In the genomic region with DNA sequence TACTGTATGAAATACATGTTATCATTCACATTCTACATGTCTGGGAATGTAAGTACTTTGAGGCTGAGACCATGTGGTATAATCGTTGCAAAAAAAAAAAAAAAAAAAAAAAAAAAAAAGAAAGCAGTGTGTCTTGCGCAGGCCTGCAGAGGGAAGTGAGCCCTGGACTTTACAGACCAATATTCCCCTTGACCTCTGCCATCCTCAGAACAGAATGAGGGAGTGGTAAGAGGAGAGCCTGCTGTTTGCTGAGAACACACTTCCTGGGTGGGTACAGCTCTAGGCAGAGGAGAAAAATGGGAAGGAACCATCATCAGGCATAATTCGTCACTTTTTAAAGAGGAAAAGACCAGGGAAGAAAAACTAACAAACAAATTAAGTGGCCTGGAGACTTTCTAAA, we compare ENCODE assay signal across 22 cellular contexts. TPM values are rescaled to one million over a fixed set of nuclear protein-coding genes. Genes with fewer than 3 reads are reported as not detected.
DNase-seq lines count a peak whose midpoint lies in the region; ATAC-seq and TF ChIP-seq lines count a peak whose summit lies in the region.
"Had no signal": no experiment of that assay in that cellular context is flagged by ENCODE, and none has a peak within 500 bp of the region (broad histone marks: within the 10 kb centered on the region; RNA-seq: fewer than 3 reads in every experiment).

No MANE protein-coding gene starts in this region.

- H3K9me3 Mint-ChIP-seq in naive thymus-derived CD4-positive, alpha-beta T cell: peaks cover 0 to 2% (median 0%) of the 10 kb centered on the region in 11 donors
- H3K9me3 Mint-ChIP-seq: activated naive CD4-positive, alpha-beta T cell treated with anti-CD3 and anti-CD28 coated beads, Interleukin-2, amount 50 U/mL, for 72 hours; activated T-helper 1 cell treated with anti-CD3 and anti-CD28 coated beads, Interleukin-12 subunit alpha, Interleukin-12 subunit beta, Interleukin-2, Interleukin-4 antibody, amounts not matched to agents 30 ng/mL and 10 ng/mL and 1 ng/mL, durations not matched to agents 14 hours and 24 hours and 36 hours had no signal

- H3K4me3 Mint-ChIP-seq in naive thymus-derived CD4-positive, alpha-beta T cell: no peak overlapping the region
- H3K4me3 Mint-ChIP-seq: activated T-helper 1 cell treated with anti-CD3 and anti-CD28 coated beads, Interleukin-12 subunit alpha, Interleukin-12 subunit beta, Interleukin-2, Interleukin-4 antibody, amounts not matched to agents 30 ng/mL and 10 ng/mL and 1 ng/mL, durations not matched to agents 14 hours and 24 hours and 36 hours; CD4-positive, CD25-positive, alpha-beta regulatory T cell had no signal

- peaks cover 0 to 9% (median 3%) of the 10 kb centered on the region in 7 donors for H3K4me1 Mint-ChIP-seq in naive thymus-derived CD4-positive, alpha-beta T cell

- TF ChIP-seq CTCF in HEK293 (tag by site-specific recombination; IDR thresholded peaks at IDR 0.05): no peak
- no peak for TF ChIP-seq CTCF in heart right ventricle (IDR thresholded peaks at IDR 0.05)

- H3K27ac Mint-ChIP-seq in naive thymus-derived CD4-positive, alpha-beta T cell: no peak overlapping the region
- H3K27ac Mint-ChIP-seq: activated T-helper 1 cell treated with anti-CD3 and anti-CD28 coated beads, Interleukin-12 subunit alpha, Interleukin-12 subunit beta, Interleukin-2, Interleukin-4 antibody, amounts not matched to agents 30 ng/mL and 10 ng/mL and 1 ng/mL, durations not matched to agents 14 hours and 24 hours and 36 hours; CD4-positive, CD25-positive, alpha-beta regulatory T cell had no signal

- peaks cover 0 to 3% (median 0%) of the 10 kb centered on the region in 5 donors for H3K36me3 Mint-ChIP-seq in naive thymus-derived CD4-positive, alpha-beta T cell
- H3K36me3 Mint-ChIP-seq: activated naive CD4-positive, alpha-beta T cell treated with anti-CD3 and anti-CD28 coated beads, Interleukin-2, amount 50 U/mL, for 72 hours; CD4-positive, CD25-positive, alpha-beta regulatory T cell had no signal

- no peaks in the 10 kb centered on the region for H3K27me3 Mint-ChIP-seq in naive thymus-derived CD4-positive, alpha-beta T cell
- H3K27me3 Mint-ChIP-seq: CD4-positive, CD25-positive, alpha-beta regulatory T cell had no signal

- H3K9me3 ChIP-seq in HEK293 (ENCODE audit: control insufficient read depth, insufficient read depth, low read depth, low read length): no peaks in the 10 kb centered on the region
- H3K9me3 ChIP-seq in heart right ventricle: no peaks in the 10 kb centered on the region
- no peaks in the 10 kb centered on the region for H3K9me3 ChIP-seq in naive thymus-derived CD4-positive, alpha-beta T cell (ENCODE audit: control insufficient read depth in 2 of 3, low read length in 3 of 3)
- H3K9me3 ChIP-seq: esophagus muscularis mucosa, neutrophil had no signal

- DNase-seq in NOMO-1 (lab: John Stamatoyannopoulos, UW; ENCODE audit: unreplicated experiment in 2 of 2) (peak; percentile 42 to 47), heart right ventricle (no peak), NCI-H1436 treated with DMSO at 0.1 percent for 48 hours (lab: John Stamatoyannopoulos, UW) (no peak), foreskin melanocyte (no peak)
- DNase-seq in naive thymus-derived CD4-positive, alpha-beta T cell: no peak
- DNase-seq: activated CD4-positive, alpha-beta T cell treated with anti-CD3 and anti-CD28 coated beads for 1 hour; CD4-positive, CD25-positive, alpha-beta regulatory T cell; cerebellar nuclear complex; effector memory CD4-positive, alpha-beta T cell; NCI-H1694; NCI-H774; retina; stimulated activated CD8-positive, alpha-beta memory T cell treated with anti-CD3 and anti-CD28 coated beads, Interleukin-4, amount 100 ng/mL, for 48 hours had no signal

- no peaks in the 10 kb centered on the region for H3K36me3 ChIP-seq in HEK293 (ENCODE audit: control insufficient read depth in 2 of 2, insufficient read depth in 1 of 2, low read length in 2 of 2)
- H3K36me3 ChIP-seq in heart right ventricle: no peaks in the 10 kb centered on the region
- H3K36me3 ChIP-seq in naive thymus-derived CD4-positive, alpha-beta T cell (ENCODE audit: control insufficient read depth in 2 of 3, insufficient read depth in 3 of 3, low read length in 3 of 3): no peaks in the 10 kb centered on the region
- H3K36me3 ChIP-seq: esophagus muscularis mucosa, neutrophil had no signal

- intact Hi-C loops in heart right ventricle (cut with DNase I): no loop called here
- intact Hi-C loops in naive thymus-derived CD4-positive, alpha-beta T cell (cut with micrococcal nuclease): no loop called here

- no peak overlapping the region for H3K27ac ChIP-seq in HEK293 (ENCODE audit: extremely low read depth, low read depth, low read length)
- peak overlapping the region in 1 of 10 donors; percentile 81 for H3K27ac ChIP-seq in heart right ventricle
- no peak overlapping the region for H3K27ac ChIP-seq in naive thymus-derived CD4-positive, alpha-beta T cell (ENCODE audit: low read depth, low read length)
- H3K27ac ChIP-seq: esophagus muscularis mucosa, neutrophil, SK-N-MC had no signal

- WGBS in heart right ventricle, 2 donors: 59 to 62% methylated on average over 3 of the region's 3 CpGs

- POLR2A ChIA-PET in HEK293 (lab: Yijun Ruan, JAX): no interaction called here
- POLR2A ChIA-PET in naive thymus-derived CD4-positive, alpha-beta T cell (lab: Charles Lee): interaction anchor here (0.6 kb wide), 1 partner anchor 122 kb away, joined by 3 read pairs; no protein-coding TSS in a partner anchor

- H3K4me3 ChIP-seq in HEK293 (ENCODE audit: low read depth, low read length) (no peak overlapping the region), heart right ventricle (no peak overlapping the region)
- no peak overlapping the region for H3K4me3 ChIP-seq in naive thymus-derived CD4-positive, alpha-beta T cell (ENCODE audit: low read length)
- H3K4me3 ChIP-seq: esophagus muscularis mucosa, SK-N-MC had no signal

- H3K27me3 ChIP-seq in heart right ventricle: no peaks in the 10 kb centered on the region
- H3K27me3 ChIP-seq in naive thymus-derived CD4-positive, alpha-beta T cell (ENCODE audit: control insufficient read depth in 2 of 2, insufficient read depth in 2 of 2, low read length in 2 of 2): no peaks in the 10 kb centered on the region
- H3K27me3 ChIP-seq: esophagus muscularis mucosa, neutrophil had no signal

- H3K4me1 ChIP-seq in HEK293 (ENCODE audit: control insufficient read depth, insufficient read depth, low read length) (no peaks in the 10 kb centered on the region), heart right ventricle (peaks cover 0 to 23% (median 0%) of the 10 kb centered on the region in 9 donors)
- no peaks in the 10 kb centered on the region for H3K4me1 ChIP-seq in naive thymus-derived CD4-positive, alpha-beta T cell (ENCODE audit: control insufficient read depth in 2 of 2, insufficient read depth in 2 of 2, low read length in 2 of 2)
- H3K4me1 ChIP-seq: esophagus muscularis mucosa had no signal

- peak in 7 of 8 donors; percentile 67 to 94 (median 83) for ATAC-seq in heart right ventricle
- ATAC-seq in naive thymus-derived CD4-positive, alpha-beta T cell: peak; percentile 84
- no peak for ATAC-seq in GM19397 (IDR thresholded peaks at IDR 0.05; ENCODE audit: unreplicated experiment)
- ATAC-seq in GM18907 (IDR thresholded peaks at IDR 0.05; ENCODE audit: unreplicated experiment): no peak
- ATAC-seq: activated naive CD4-positive, alpha-beta T cell treated with anti-CD3 and anti-CD28 coated beads, Interleukin-2, amount 50 U/mL, for 72 hours; Panc1 had no signal

- CTCF ChIA-PET in HEK293 (lab: Yijun Ruan, JAX): interaction anchor here (0.8 kb wide), 1 partner anchor 11 kb away, joined by 5 read pairs; no protein-coding TSS in a partner anchor
- CTCF ChIA-PET in naive thymus-derived CD4-positive, alpha-beta T cell (lab: Charles Lee): no interaction called here

TF ChIP-seq in HEK293, 187 proteins besides CTCF, POLR2A, EP300 and RAD21:
- no peak for TF ChIP-seq BCL11B (tag by site-specific recombination; IDR thresholded peaks at IDR 0.05; ENCODE audit: low read depth)
- TF ChIP-seq ZNF362 (tag by site-specific recombination; IDR thresholded peaks at IDR 0.05): 0 out of 2 replicates have a peak, but pooled peaks have one; percentile 18

RNA-seq across cellular contexts. Expression of gene TBC1D8, which starts 28.8 kb away (rescaled TPM):
- 10 to 100 TPM; 42.6 to 69.5 (median 55.8) TPM for total RNA-seq in heart right ventricle
- polyA plus RNA-seq in heart right ventricle: 10 to 100 TPM; 24.0 to 41.6 TPM
- total RNA-seq in naive thymus-derived CD4-positive, alpha-beta T cell: 10 to 100 TPM in 1 of 5 experiments, 1 to 10 TPM in 3, under 1 TPM in 1; 0.87 to 20.1 (median 2.4) TPM
- under 1 TPM; 0.30 to 0.37 TPM for polyA plus RNA-seq in naive thymus-derived CD4-positive, alpha-beta T cell

Comparison
In these comparisons a context has a peak if more than half of its experiments do, and no peak if none do; other contexts are left out.
1. DNase-seq: peak in NOMO-1 (2 of 2); none in heart right ventricle (0 of 2), naive thymus-derived CD4-positive, alpha-beta T cell (0 of 9), NCI-H1436 treated with DMSO at 0.1 percent for 48 hours (single experiment) and foreskin melanocyte (single experiment).
2. ATAC-seq: peak in heart right ventricle (7 of 8) and naive thymus-derived CD4-positive, alpha-beta T cell (single experiment); none in GM19397 (single experiment) and GM18907 (single experiment).